Comparison of ENCODE assay signal across 18 cellular contexts in genomic region chr4:157143365-157143764, GRCh38.
"Had no signal": no experiment of that assay in that cellular context is flagged by ENCODE, and none has a peak within 500 bp of the region (broad histone marks: within the 10 kb centered on the region; RNA-seq: fewer than 3 reads in every experiment).

No MANE protein-coding gene starts in this region.

- H3K4me1 ChIP-seq: ascending aorta, breast epithelium, parathyroid adenoma, upper lobe of left lung had no signal

- H3K9ac ChIP-seq: parathyroid adenoma had no signal

- H3K4me3 ChIP-seq: ascending aorta, breast epithelium, skin epidermis, upper lobe of left lung had no signal

- H3K36me3 Mint-ChIP-seq: natural killer cell had no signal

- H3K4me3 Mint-ChIP-seq: activated T-helper 1 cell treated with anti-CD3 and anti-CD28 coated beads, Interleukin-12 subunit alpha, Interleukin-12 subunit beta, Interleukin-2, Interleukin-4 antibody, amounts not matched to agents 30 ng/mL and 10 ng/mL and 1 ng/mL, durations not matched to agents 14 hours and 24 hours and 36 hours; natural killer cell had no signal

- H3K79me2 ChIP-seq: parathyroid adenoma had no signal

- H2AFZ ChIP-seq: parathyroid adenoma had no signal

- H3K9me3 ChIP-seq: ascending aorta, breast epithelium, neutrophil, upper lobe of left lung had no signal

- ATAC-seq: left ventricle myocardium superior; natural killer cell; stimulated activated naive CD8-positive, alpha-beta T cell treated with anti-CD3 and anti-CD28 coated beads, Interleukin-15, Interleukin-2, amounts not matched to agents 100 U/mL and 50 U/mL, for 24 hours had no signal

- H3K27me3 ChIP-seq: ascending aorta, breast epithelium, neutrophil, upper lobe of left lung had no signal

- H3K36me3 ChIP-seq: ascending aorta, breast epithelium, neutrophil, upper lobe of left lung had no signal

- H3K4me1 Mint-ChIP-seq: natural killer cell had no signal

- H3K27ac ChIP-seq: ascending aorta, breast epithelium, neutrophil, parathyroid adenoma, skin epidermis, upper lobe of left lung had no signal

- H3K9me3 Mint-ChIP-seq: activated T-helper 1 cell treated with anti-CD3 and anti-CD28 coated beads, Interleukin-12 subunit alpha, Interleukin-12 subunit beta, Interleukin-2, Interleukin-4 antibody, amounts not matched to agents 30 ng/mL and 10 ng/mL and 1 ng/mL, durations not matched to agents 14 hours and 24 hours and 36 hours had no signal

- H3K27ac Mint-ChIP-seq: activated T-helper 1 cell treated with anti-CD3 and anti-CD28 coated beads, Interleukin-12 subunit alpha, Interleukin-12 subunit beta, Interleukin-2, Interleukin-4 antibody, amounts not matched to agents 30 ng/mL and 10 ng/mL and 1 ng/mL, durations not matched to agents 14 hours and 24 hours and 36 hours; natural killer cell had no signal

- DNase-seq: activated CD4-positive, alpha-beta T cell treated with anti-CD3 and anti-CD28 coated beads, Interleukin-2, amount 50 U/mL, for 1 hour; activated CD8-positive, alpha-beta memory T cell treated with anti-CD3 and anti-CD28 coated beads for 24 hours; cerebellar nuclear complex; effector memory CD4-positive, alpha-beta T cell; hypothalamus; left ventricle myocardium superior; mesendoderm; natural killer cell; stimulated activated CD4-positive, alpha-beta T cell treated with anti-CD3 and anti-CD28 coated beads, Interleukin-15, amount 100 ng/mL, for 24 hours; stimulated activated CD4-positive, alpha-beta T cell treated with anti-CD3 and anti-CD28 coated beads, Interleukin-4, amount 100 ng/mL, for 1 hour; stimulated activated naive CD8-positive, alpha-beta T cell treated with anti-CD3 and anti-CD28 coated beads, Interleukin-15, Interleukin-2, amounts not matched to agents 100 U/mL and 50 U/mL, for 24 hours; upper lobe of left lung had no signal
